20 cellular contexts compared by ENCODE assay signal in the genomic region with DNA sequence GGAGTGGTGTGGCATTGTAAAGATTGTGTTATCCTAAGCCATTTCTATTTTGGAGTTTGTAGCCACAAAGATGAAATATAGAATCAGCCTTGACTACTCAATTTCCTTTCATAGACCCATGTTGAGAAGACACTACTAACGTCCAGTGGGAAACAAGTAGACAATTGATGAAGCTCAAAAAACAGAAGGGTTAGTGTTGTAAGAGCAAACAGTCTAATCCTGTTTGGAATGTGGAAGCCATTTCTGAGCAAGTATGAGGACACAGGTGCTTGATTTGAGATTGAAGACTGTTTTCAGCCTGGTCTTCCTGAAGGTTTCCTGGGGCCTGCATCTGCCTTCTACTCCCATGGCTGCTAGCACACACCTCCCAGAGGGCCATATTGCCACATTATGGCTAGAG. TPM values are rescaled to one million over a fixed set of nuclear protein-coding genes. Genes with fewer than 3 reads are reported as not detected.
DNase-seq lines count a peak whose midpoint lies in the region; ATAC-seq, FAIRE-seq and TF ChIP-seq lines count a peak whose summit lies in the region.
"Had no signal": no experiment of that assay in that cellular context is flagged by ENCODE, and none has a peak within 500 bp of the region (broad histone marks: within the 10 kb centered on the region; RNA-seq: fewer than 3 reads in every experiment).

No MANE protein-coding gene starts in this region.

- ATAC-seq in natural killer cell: no peak
- no peak for ATAC-seq in natural killer cell treated with Interleukin-12 subunit alpha and Interleukin-12 subunit beta and Interleukin-15 and Interleukin-18, amount 100 ng/mL, for 72 hours
- ATAC-seq in GM12878: no peak
- ATAC-seq in naive thymus-derived CD8-positive, alpha-beta T cell: no peak
- ATAC-seq in GM19328 (IDR thresholded peaks at IDR 0.05; ENCODE audit: unreplicated experiment): no peak

- no peaks in the 10 kb centered on the region for H3K27me3 ChIP-seq in GM12878 (replicated peaks in 1 of 2; ENCODE audit: control insufficient read depth in 2 of 2, insufficient read depth in 2 of 2, low read length in 1 of 2)

- SMC1A ChIA-PET in GM12878 (lab: Charles Lee; ENCODE audit: uncharacterized antibody, unreplicated experiment): no interaction called here

- H3K79me2 ChIP-seq in GM12878 (ENCODE audit: control insufficient read depth, insufficient read depth, low read length): peaks cover 81% of the 10 kb centered on the region

- DNase-seq in natural killer cell (no peak), GM12878 (ENCODE audit: low read depth, low spot score) (no peak), coronary artery (ENCODE audit: low spot score) (no peak), islet precursor cell (no peak)
- no peak for DNase-seq in natural killer cell treated with Interleukin-12 subunit alpha and Interleukin-12 subunit beta and Interleukin-15 and Interleukin-18, amount 100 ng/mL, for 72 hours (ENCODE audit: low spot score)
- DNase-seq in naive thymus-derived CD8-positive, alpha-beta T cell: no peak
- DNase-seq: DMS79 treated with DMSO at 0.1 percent for 48 hours, KG1, NCI-H1092 treated with DMSO at 0.1 percent for 48 hours, NCI-H146, NCI-H2029, NCI-H2227 treated with DMSO at 0.1 percent for 48 hours, NCI-H510A, RPMI8226, SHP77, SW 1271 had no signal

- peak overlapping the region; percentile 30 to 93 for H3K27ac Mint-ChIP-seq in natural killer cell
- H3K27ac Mint-ChIP-seq in natural killer cell treated with Interleukin-12 subunit alpha and Interleukin-12 subunit beta and Interleukin-15 and Interleukin-18, amount 100 ng/mL, for 72 hours: no peak overlapping the region
- H3K27ac Mint-ChIP-seq in naive thymus-derived CD8-positive, alpha-beta T cell: peak overlapping the region in 7 of 10 donors; percentile 3 to 74 (median 41)

- POLR2A ChIA-PET in GM12878 (lab: Charles Lee): no interaction called here
- POLR2A ChIA-PET in naive thymus-derived CD8-positive, alpha-beta T cell (lab: Charles Lee): no interaction called here

- no peak overlapping the region for H3K4me2 ChIP-seq in GM12878 (ENCODE audit: control insufficient read depth, insufficient read depth)
- H3K4me2 ChIP-seq: PC-9 had no signal

- no peak overlapping the region for H3K9ac ChIP-seq in GM12878 (ENCODE audit: control insufficient read depth, insufficient read depth, low read length)

- peaks cover 26 to 35% of the 10 kb centered on the region in 2 experiments for H3K36me3 ChIP-seq in GM12878 (ENCODE audit: control insufficient read depth in 2 of 2, insufficient read depth in 2 of 2, low read length in 1 of 2)

- CTCF ChIA-PET in GM12878 (lab: Yijun Ruan, JAX): no interaction called here

- intact Hi-C loops in natural killer cell (cut with micrococcal nuclease) (no loop called here), GM12878 (cut with micrococcal nuclease; ENCODE audit: unreplicated experiment) (loop anchor here (5.0 kb wide), 1 partner anchor 233 kb away; no protein-coding TSS in a partner anchor)

- no TSS peak for BruUV-seq in GM12878 (replicated peaks; lab: Mats Ljungman, UMichigan)

- TF ChIP-seq RAD21 in GM12878 (IDR thresholded peaks at IDR 0.05; ENCODE audit: insufficient read depth, low read depth, low read length): no peak

- no peak overlapping the region for H3K4me3 Mint-ChIP-seq in natural killer cell
- H3K4me3 Mint-ChIP-seq in natural killer cell treated with Interleukin-12 subunit alpha and Interleukin-12 subunit beta and Interleukin-15 and Interleukin-18, amount 100 ng/mL, for 72 hours: no peak overlapping the region
- no peak overlapping the region for H3K4me3 Mint-ChIP-seq in naive thymus-derived CD8-positive, alpha-beta T cell

- peaks cover 15% of the 10 kb centered on the region for H4K20me1 ChIP-seq in GM12878 (ENCODE audit: control insufficient read depth, insufficient read depth)

- no peaks in the 10 kb centered on the region for H3K9me3 Mint-ChIP-seq in natural killer cell
- no peaks in the 10 kb centered on the region for H3K9me3 Mint-ChIP-seq in natural killer cell treated with Interleukin-12 subunit alpha and Interleukin-12 subunit beta and Interleukin-15 and Interleukin-18, amount 100 ng/mL, for 72 hours
- H3K9me3 Mint-ChIP-seq in naive thymus-derived CD8-positive, alpha-beta T cell: peaks cover 0 to 25% (median 7%) of the 10 kb centered on the region in 9 donors

- no peak for FAIRE-seq in GM12878 (lab: Jason Lieb, UNC)

- peaks cover 55 to 64% of the 10 kb centered on the region in 2 donors for H3K4me1 Mint-ChIP-seq in natural killer cell
- peaks cover 39 to 50% of the 10 kb centered on the region in 2 donors for H3K4me1 Mint-ChIP-seq in natural killer cell treated with Interleukin-12 subunit alpha and Interleukin-12 subunit beta and Interleukin-15 and Interleukin-18, amount 100 ng/mL, for 72 hours (ENCODE audit: low read depth in 2 of 2)
- peaks cover 27 to 74% (median 61%) of the 10 kb centered on the region in 4 donors for H3K4me1 Mint-ChIP-seq in naive thymus-derived CD8-positive, alpha-beta T cell

- no peaks in the 10 kb centered on the region for H3K36me3 Mint-ChIP-seq in natural killer cell
- H3K36me3 Mint-ChIP-seq in natural killer cell treated with Interleukin-12 subunit alpha and Interleukin-12 subunit beta and Interleukin-15 and Interleukin-18, amount 100 ng/mL, for 72 hours: peaks cover 24% of the 10 kb centered on the region
- peaks cover 34 to 44% (median 44%) of the 10 kb centered on the region in 3 donors for H3K36me3 Mint-ChIP-seq in naive thymus-derived CD8-positive, alpha-beta T cell

- TF ChIP-seq POLR2A in GM12878 (IDR thresholded peaks at IDR 0.05; ENCODE audit: low read depth, low read length): no peak

- no peaks in the 10 kb centered on the region for H3K9me3 ChIP-seq in GM12878 (replicated peaks; ENCODE audit: control insufficient read depth, insufficient read depth, low read length)

- H3K4me3 ChIP-seq in GM12878 (no peak overlapping the region), coronary artery (no peak overlapping the region)
- H3K4me3 ChIP-seq: PC-9, SK-N-MC had no signal

- no peak overlapping the region for H3K27ac ChIP-seq in GM12878 (ENCODE audit: control insufficient read depth, insufficient read depth)
- H3K27ac ChIP-seq in coronary artery: no peak overlapping the region
- H3K27ac ChIP-seq: C4-2B, PC-9, SK-N-MC had no signal

- TF ChIP-seq EP300 in GM12878 (IDR thresholded peaks at IDR 0.05; ENCODE audit: borderline replicate concordance in 1 of 2, control insufficient read depth in 1 of 2, low read depth in 2 of 2, low read length in 2 of 2): no peak

- no peaks in the 10 kb centered on the region for H3K27me3 Mint-ChIP-seq in natural killer cell (ENCODE audit: low read depth in 2 of 2)
- no peaks in the 10 kb centered on the region for H3K27me3 Mint-ChIP-seq in natural killer cell treated with Interleukin-12 subunit alpha and Interleukin-12 subunit beta and Interleukin-15 and Interleukin-18, amount 100 ng/mL, for 72 hours
- no peaks in the 10 kb centered on the region for H3K27me3 Mint-ChIP-seq in naive thymus-derived CD8-positive, alpha-beta T cell

- RAD21 ChIA-PET in GM12878 (lab: Charles Lee; ENCODE audit: unreplicated experiment): no interaction called here

- no peak for TF ChIP-seq CTCF in natural killer cell (IDR thresholded peaks at IDR 0.05)
- TF ChIP-seq CTCF in GM12878 (IDR thresholded peaks at IDR 0.05 in 2 of 3, conservative IDR thresholded peaks at IDR 0.05 in 1 of 3; ENCODE audit: control insufficient read depth in 2 of 3, extremely low read depth in 1 of 3, insufficient read depth in 1 of 3, low read depth in 3 of 3, low read length in 3 of 3): no peak
- no peak for TF ChIP-seq CTCF in coronary artery (IDR thresholded peaks at IDR 0.05)

- H2AFZ ChIP-seq in GM12878 (ENCODE audit: control insufficient read depth, low read depth, low read length): no peak overlapping the region
- H2AFZ ChIP-seq: PC-9 had no signal

- WGBS in GM12878 (ENCODE audit: insufficient coverage, insufficient replicate concordance, low lambda C conversion rate, missing lambda C conversion rate): 90% methylated on average over 1 of the region's 1 CpG

- H3K4me1 ChIP-seq in GM12878 (ENCODE audit: control insufficient read depth, insufficient read depth, low read length): no peaks in the 10 kb centered on the region

- in situ Hi-C loops in GM12878 (cut with MboI): no loop called here

TF ChIP-seq in GM12878, 131 proteins besides CTCF, POLR2A, EP300 and RAD21:
- TF ChIP-seq BMI1 (IDR thresholded peaks at IDR 0.05; ENCODE audit: borderline replicate concordance) (no peak), POLR2AphosphoS5 (IDR thresholded peaks at IDR 0.05; ENCODE audit: low read length) (peak; percentile 32; the same call in 1 of the 2 replicates)

RNA-seq across cellular contexts. Expression of a gene that starts 29.1 kb away (rescaled TPM):
- total RNA-seq in natural killer cell: 10 to 100 TPM; 51.9 to 68.0 (median 54.0) TPM
- 10 to 100 TPM; 29.8 to 31.0 TPM for total RNA-seq in natural killer cell treated with Interleukin-12 subunit alpha and Interleukin-12 subunit beta and Interleukin-15 and Interleukin-18, amount 100 ng/mL, for 72 hours
- 162 and 165 TPM in 2 replicates for total RNA-seq in GM12878 (2013; cell fraction: nucleolus; rRNA removed)
- 78.7 and 97.7 TPM in 2 replicates for total RNA-seq in GM12878 (2014; rRNA removed)
- 93.5 and 98.4 TPM in 2 replicates for total RNA-seq in GM12878 (2014; rRNA removed; fragmentation: Illumina TruSeq; extraction: Trizol)
- 59.6 and 63.8 TPM in 2 replicates for total RNA-seq in GM12878 (2021)
- 31.4 TPM for polyA plus RNA-seq in GM12878 (2011; ENCODE audit: low read depth)
- polyA plus RNA-seq in GM12878 (2011; rRNA removed): 73.9 and 100 TPM in 2 replicates
- 32.6 and 37.4 TPM in 2 replicates for polyA plus RNA-seq in GM12878 (2011; cell fraction: cytosol; rRNA removed)
- 25.4 and 27.2 TPM in 2 replicates for polyA plus RNA-seq in GM12878 (2011; cell fraction: nucleus; rRNA removed)
- polyA plus RNA-seq in GM12878 (2012): 41.8 and 83.8 TPM in 2 replicates
- 84.8 and 117 TPM in 2 replicates for polyA plus RNA-seq in GM12878 (2014; fragmentation: Illumina TruSeq; extraction: Trizol)
- 10 to 100 TPM; 19.7 to 36.5 TPM for polyA plus RNA-seq in GM12878 (2014; fragmentation: Nextera tagmentation; extraction: Ambion mirVana)
- polyA plus RNA-seq in GM12878 (2014; rRNA removed): 48.3 and 58.9 TPM in 2 replicates
- polyA plus RNA-seq in GM12878 (2016; fragmentation: Nextera tagmentation; extraction: Ambion mirVana): 100 to 1,000 TPM; 102 to 103 TPM
- polyA minus RNA-seq in GM12878 (2011; rRNA and poly(A)+ RNA removed): 72.0 and 80.5 TPM in 2 replicates
- 27.7 and 31.4 TPM in 2 replicates for polyA minus RNA-seq in GM12878 (2011; cell fraction: cytosol; rRNA and poly(A)+ RNA removed)
- 20.8 and 31.0 TPM in 2 replicates for polyA minus RNA-seq in GM12878 (2011; cell fraction: nucleus; rRNA and poly(A)+ RNA removed)
- total RNA-seq in naive thymus-derived CD8-positive, alpha-beta T cell: 10 to 100 TPM; 20.7 to 22.8 TPM
- 10 to 100 TPM; 20.0 to 31.0 (median 27.0) TPM for polyA plus RNA-seq in naive thymus-derived CD8-positive, alpha-beta T cell

Comparison
In these comparisons a context has a peak if more than half of its experiments do, and no peak if none do; other contexts are left out.
1. H3K27ac Mint-ChIP-seq: peak in natural killer cell (2 of 2) and naive thymus-derived CD8-positive, alpha-beta T cell (7 of 10); none in natural killer cell treated with Interleukin-12 subunit alpha and Interleukin-12 subunit beta and Interleukin-15 and Interleukin-18, amount 100 ng/mL, for 72 hours (0 of 2).